In the genomic region with DNA sequence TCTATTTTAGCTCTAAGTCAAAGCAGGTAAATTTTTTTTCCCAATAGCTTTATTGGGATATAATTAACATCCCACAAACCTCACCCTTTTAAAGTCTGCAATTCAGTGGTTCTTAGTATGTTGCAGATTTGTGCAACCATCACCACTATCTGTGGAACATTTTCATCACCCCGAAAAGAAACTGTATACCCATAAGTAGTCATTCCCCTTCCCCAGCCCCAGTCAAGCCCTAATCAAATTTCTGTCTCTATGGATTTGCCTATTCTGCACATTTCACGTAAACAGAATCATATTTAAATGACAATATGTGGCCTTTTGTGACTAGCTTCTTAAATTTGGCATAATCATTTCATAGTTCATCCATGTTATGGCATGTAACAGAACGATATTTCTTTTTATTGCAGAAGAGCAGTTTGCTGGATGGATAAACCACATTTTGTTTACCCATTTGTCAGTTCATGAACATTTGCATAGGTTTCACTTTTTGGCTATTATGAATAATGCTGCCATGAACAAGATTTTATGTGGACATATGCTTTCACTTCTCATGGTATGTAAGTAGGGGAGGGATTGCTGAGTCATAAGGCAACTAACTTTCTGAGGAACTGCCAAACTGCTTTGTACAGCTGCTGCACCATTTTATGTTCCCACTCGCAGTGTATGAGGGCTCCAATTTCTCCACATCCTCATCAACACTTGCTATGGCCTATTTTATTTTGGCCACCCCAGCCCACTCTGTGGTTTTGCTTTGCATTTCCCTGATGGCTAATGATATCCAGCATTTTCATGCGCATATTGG, we compare ENCODE assay signal across 1 cellular context.
TF ChIP-seq lines count a peak whose summit lies in the region.

No MANE protein-coding gene starts in this region.

TF ChIP-seq in GM12878, 131 proteins besides CTCF, POLR2A, EP300 and RAD21 (continued from another document and continues in another):
- TF ChIP-seq ZBTB40 (IDR thresholded peaks at IDR 0.05; ENCODE audit: borderline replicate concordance) (no peak; the same call in 1 of the 2 replicates), CHD2 (IDR thresholded peaks at IDR 0.05; ENCODE audit: borderline replicate concordance, low read depth, low read length) (0 out of 2 replicates have a peak, but pooled peaks have one; percentile 57), SREBF2 (IDR thresholded peaks at IDR 0.05; ENCODE audit: low read length) (no peak), BCL3 (IDR thresholded peaks at IDR 0.05; ENCODE audit: borderline replicate concordance, insufficient read depth, low read depth, low read length, poor library complexity, severe bottlenecking) (peak; percentile 85), RFX5 (IDR thresholded peaks at IDR 0.05; ENCODE audit: low read depth, low read length) (no peak), CBFB (IDR thresholded peaks at IDR 0.05; ENCODE audit: low read depth) (no peak; the same call in 1 of the 2 replicates), KAT2A (conservative IDR thresholded peaks at IDR 0.05; ENCODE audit: control insufficient read depth, low read depth, low read length) (no peak), CREB1 (IDR thresholded peaks at IDR 0.05; ENCODE audit: low read depth) (peak; percentile 50), KLF5 (IDR thresholded peaks at IDR 0.05; ENCODE audit: partially characterized antibody) (no peak), CHD1 (IDR thresholded peaks at IDR 0.05; ENCODE audit: low read depth, low read length) (no peak), STAT1 (conservative IDR thresholded peaks at IDR 0.05) (no peak), ZNF592 (IDR thresholded peaks at IDR 0.05) (no peak), SUPT20H (IDR thresholded peaks at IDR 0.05; ENCODE audit: borderline replicate concordance, control insufficient read depth, low read depth, low read length) (no peak), CBX5 (IDR thresholded peaks at IDR 0.05; ENCODE audit: low read depth) (peak; percentile 95), ZBTB33 (IDR thresholded peaks at IDR 0.05) (no peak), RCOR1 (conservative IDR thresholded peaks at IDR 0.05; ENCODE audit: low read depth, low read length) (0 out of 2 replicates have a peak, but pooled peaks have one; percentile 81), GABPA (IDR thresholded peaks at IDR 0.05; ENCODE audit: low read depth) (0 out of 2 replicates have a peak, but pooled peaks have one; percentile 38), YY1 (IDR thresholded peaks at IDR 0.05; ENCODE audit: low read depth, low read length) (peak; percentile 86), BRCA1 (IDR thresholded peaks at IDR 0.05; ENCODE audit: low read depth, low read length) (no peak), MXI1 (IDR thresholded peaks at IDR 0.05; ENCODE audit: low read depth, low read length) (0 out of 2 replicates have a peak, but pooled peaks have one; percentile 59), IRF5 (IDR thresholded peaks at IDR 0.05; ENCODE audit: borderline replicate concordance) (no peak), ZNF217 (IDR thresholded peaks at IDR 0.05) (peak; percentile 91), TCF12 (IDR thresholded peaks at IDR 0.05; ENCODE audit: low read depth, low read length) (peak; percentile 95), KDM1A (IDR thresholded peaks at IDR 0.05; ENCODE audit: borderline replicate concordance) (no peak), HCFC1 (IDR thresholded peaks at IDR 0.05; ENCODE audit: low read length) (no peak), TCF7 (IDR thresholded peaks at IDR 0.05; ENCODE audit: borderline replicate concordance) (no peak), PAX8 (IDR thresholded peaks at IDR 0.05) (no peak), BACH1 (IDR thresholded peaks at IDR 0.05; ENCODE audit: borderline replicate concordance) (peak; percentile 96), MLLT1 (IDR thresholded peaks at IDR 0.05) (peak; percentile 65; the same call in 1 of the 2 replicates), FOXK2 (IDR thresholded peaks at IDR 0.05) (no peak), RELA (IDR thresholded peaks at IDR 0.05; ENCODE audit: borderline replicate concordance, partially characterized antibody) (no peak), NFYA (IDR thresholded peaks at IDR 0.05; ENCODE audit: borderline replicate concordance, low read depth, low read length) (no peak), EZH2 (IDR thresholded peaks at IDR 0.05; ENCODE audit: borderline replicate concordance, control insufficient read depth, low read depth, low read length) (no peak)
- TF ChIP-seq, protein P1, sequence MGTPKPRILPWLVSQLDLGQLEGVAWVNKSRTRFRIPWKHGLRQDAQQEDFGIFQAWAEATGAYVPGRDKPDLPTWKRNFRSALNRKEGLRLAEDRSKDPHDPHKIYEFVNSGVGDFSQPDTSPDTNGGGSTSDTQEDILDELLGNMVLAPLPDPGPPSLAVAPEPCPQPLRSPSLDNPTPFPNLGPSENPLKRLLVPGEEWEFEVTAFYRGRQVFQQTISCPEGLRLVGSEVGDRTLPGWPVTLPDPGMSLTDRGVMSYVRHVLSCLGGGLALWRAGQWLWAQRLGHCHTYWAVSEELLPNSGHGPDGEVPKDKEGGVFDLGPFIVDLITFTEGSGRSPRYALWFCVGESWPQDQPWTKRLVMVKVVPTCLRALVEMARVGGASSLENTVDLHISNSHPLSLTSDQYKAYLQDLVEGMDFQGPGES (IDR thresholded peaks at IDR 0.05) = no peak
- TF ChIP-seq, protein P2, sequence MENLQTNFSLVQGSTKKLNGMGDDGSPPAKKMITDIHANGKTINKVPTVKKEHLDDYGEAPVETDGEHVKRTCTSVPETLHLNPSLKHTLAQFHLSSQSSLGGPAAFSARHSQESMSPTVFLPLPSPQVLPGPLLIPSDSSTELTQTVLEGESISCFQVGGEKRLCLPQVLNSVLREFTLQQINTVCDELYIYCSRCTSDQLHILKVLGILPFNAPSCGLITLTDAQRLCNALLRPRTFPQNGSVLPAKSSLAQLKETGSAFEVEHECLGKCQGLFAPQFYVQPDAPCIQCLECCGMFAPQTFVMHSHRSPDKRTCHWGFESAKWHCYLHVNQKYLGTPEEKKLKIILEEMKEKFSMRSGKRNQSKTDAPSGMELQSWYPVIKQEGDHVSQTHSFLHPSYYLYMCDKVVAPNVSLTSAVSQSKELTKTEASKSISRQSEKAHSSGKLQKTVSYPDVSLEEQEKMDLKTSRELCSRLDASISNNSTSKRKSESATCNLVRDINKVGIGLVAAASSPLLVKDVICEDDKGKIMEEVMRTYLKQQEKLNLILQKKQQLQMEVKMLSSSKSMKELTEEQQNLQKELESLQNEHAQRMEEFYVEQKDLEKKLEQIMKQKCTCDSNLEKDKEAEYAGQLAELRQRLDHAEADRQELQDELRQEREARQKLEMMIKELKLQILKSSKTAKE (IDR thresholded peaks at IDR 0.05; ENCODE audit: low read depth, poor library complexity, severe bottlenecking) = peak; percentile 82
- TF ChIP-seq, protein P3, sequence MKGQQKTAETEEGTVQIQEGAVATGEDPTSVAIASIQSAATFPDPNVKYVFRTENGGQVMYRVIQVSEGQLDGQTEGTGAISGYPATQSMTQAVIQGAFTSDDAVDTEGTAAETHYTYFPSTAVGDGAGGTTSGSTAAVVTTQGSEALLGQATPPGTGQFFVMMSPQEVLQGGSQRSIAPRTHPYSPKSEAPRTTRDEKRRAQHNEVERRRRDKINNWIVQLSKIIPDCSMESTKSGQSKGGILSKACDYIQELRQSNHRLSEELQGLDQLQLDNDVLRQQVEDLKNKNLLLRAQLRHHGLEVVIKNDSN (IDR thresholded peaks at IDR 0.05; ENCODE audit: borderline replicate concordance, extremely low read length, insufficient read depth, low read depth, low read length) = no peak
